ENCODE assay signal across 8 cellular contexts in the genomic region with DNA sequence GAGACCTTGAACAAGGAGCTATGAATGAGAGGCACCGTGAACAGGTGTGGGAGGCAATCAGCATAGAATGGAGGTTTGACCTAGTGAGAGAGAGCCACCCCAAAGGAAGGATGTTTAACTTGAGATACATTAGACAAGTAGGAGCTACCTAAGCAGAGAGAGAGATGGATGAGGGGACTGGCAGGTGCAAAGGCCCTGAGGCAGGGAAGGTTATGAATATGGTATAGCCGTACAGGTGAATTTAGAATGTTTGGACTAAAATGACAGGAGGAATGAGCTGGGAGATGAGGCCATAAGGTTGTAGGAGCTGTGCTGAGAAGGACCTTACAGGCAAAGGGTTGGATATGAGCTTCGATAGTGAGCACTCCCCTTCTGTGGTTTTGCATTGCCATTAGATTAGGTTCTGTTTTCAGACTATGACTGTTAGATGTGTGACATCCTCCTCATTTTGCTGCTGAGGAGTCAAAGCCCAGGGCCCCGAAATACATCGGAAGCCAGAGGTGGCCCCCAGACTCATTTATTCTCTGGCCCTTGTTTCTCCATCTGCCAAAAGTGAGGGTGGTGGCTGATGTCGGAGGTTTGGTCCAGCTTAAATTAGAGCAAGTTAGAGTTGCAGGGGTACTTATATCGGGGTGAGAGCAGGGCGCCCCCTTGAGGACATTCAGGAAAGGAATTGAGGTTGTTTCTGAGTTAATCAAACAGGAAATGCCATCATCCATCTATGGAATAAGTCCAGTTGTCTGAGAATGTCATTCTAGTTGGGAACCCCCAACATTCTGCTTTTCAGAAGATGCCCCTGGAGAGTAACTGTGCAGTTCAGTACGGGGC. TPM values are rescaled to one million over a fixed set of nuclear protein-coding genes. Genes with fewer than 3 reads are reported as not detected.
DNase-seq lines count a peak whose midpoint lies in the region; ATAC-seq and TF ChIP-seq lines count a peak whose summit lies in the region.

No MANE protein-coding gene starts in this region.

- H3K36me3 ChIP-seq in heart right ventricle, result no peaks in the 10 kb centered on the region

- H3K4me1 Mint-ChIP-seq in nephron progenitor cell, result no peaks in the 10 kb centered on the region

- TF ChIP-seq CTCF in LNCAP (IDR thresholded peaks at IDR 0.05) (peak; percentile 42; the same call in 1 of the 2 replicates), nephron progenitor cell (IDR thresholded peaks at IDR 0.05) (peak; percentile 16), coronary artery (IDR thresholded peaks at IDR 0.05) (no peak), heart right ventricle (IDR thresholded peaks at IDR 0.05) (peak in 4 of 9 donors; percentile 10 to 46 (median 16))

- H3K36me3 Mint-ChIP-seq in nephron progenitor cell (ENCODE audit: low read depth), result no peaks in the 10 kb centered on the region

- H3K9me3 ChIP-seq in heart right ventricle, result no peaks in the 10 kb centered on the region

- 44 to 45% methylated on average over 9 of the region's 9 CpGs for WGBS in heart right ventricle, 2 donors

- H3K27me3 ChIP-seq in heart right ventricle, result peaks cover 0 to 30% (median 7%) of the 10 kb centered on the region in 7 donors

- H3K27ac ChIP-seq in coronary artery (no peak overlapping the region), heart right ventricle (no peak overlapping the region)

- peaks cover 24% of the 10 kb centered on the region for H3K27me3 Mint-ChIP-seq in nephron progenitor cell (ENCODE audit: low read depth, poor library complexity)

- ATAC-seq in heart right ventricle, result no peak

- H3K9me3 Mint-ChIP-seq in nephron progenitor cell, result no peaks in the 10 kb centered on the region

- intact Hi-C loops in heart right ventricle (cut with DNase I), result no loop called here

- no peak overlapping the region for H3K4me3 Mint-ChIP-seq in nephron progenitor cell

- H3K27ac Mint-ChIP-seq in nephron progenitor cell, result no peak overlapping the region

- H3K4me3 ChIP-seq in coronary artery (no peak overlapping the region), heart right ventricle (no peak overlapping the region)

- DNase-seq in ELR (ENCODE audit: low read depth), result peak; percentile 49
- peak; percentile 59 to 63 for DNase-seq in activated T-cell treated with anti-CD3 and anti-CD28 coated beads, Interleukin-2, amount 50 U/mL, for 48 hours
- DNase-seq in nephron progenitor cell, result no peak
- DNase-seq in NCI-H146 (lab: John Stamatoyannopoulos, UW), result no peak
- DNase-seq in nucleus accumbens (lab: John Stamatoyannopoulos, UW), result no peak
- DNase-seq in coronary artery (ENCODE audit: low spot score), result no peak
- no peak for DNase-seq in heart right ventricle

- no peaks in the 10 kb centered on the region for H3K4me1 ChIP-seq in heart right ventricle

RNA-seq across cellular contexts. Expression of a gene that starts 29.4 kb away (rescaled TPM):
- under 1 TPM; 0.08 to 0.74 (median 0.26) TPM for total RNA-seq in heart right ventricle
- under 1 TPM; 0.09 to 0.29 TPM for polyA plus RNA-seq in heart right ventricle

Comparison
In these comparisons a context has a peak if more than half of its experiments do, and no peak if none do; other contexts are left out.
1. DNase-seq: peak in ELR (single experiment) and activated T-cell treated with anti-CD3 and anti-CD28 coated beads, Interleukin-2, amount 50 U/mL, for 48 hours (2 of 2); none in nephron progenitor cell (single experiment), NCI-H146 (single experiment), nucleus accumbens (0 of 56), coronary artery (single experiment) and heart right ventricle (0 of 2).